ENCODE assay signal across 8 cellular contexts in the genomic region with DNA sequence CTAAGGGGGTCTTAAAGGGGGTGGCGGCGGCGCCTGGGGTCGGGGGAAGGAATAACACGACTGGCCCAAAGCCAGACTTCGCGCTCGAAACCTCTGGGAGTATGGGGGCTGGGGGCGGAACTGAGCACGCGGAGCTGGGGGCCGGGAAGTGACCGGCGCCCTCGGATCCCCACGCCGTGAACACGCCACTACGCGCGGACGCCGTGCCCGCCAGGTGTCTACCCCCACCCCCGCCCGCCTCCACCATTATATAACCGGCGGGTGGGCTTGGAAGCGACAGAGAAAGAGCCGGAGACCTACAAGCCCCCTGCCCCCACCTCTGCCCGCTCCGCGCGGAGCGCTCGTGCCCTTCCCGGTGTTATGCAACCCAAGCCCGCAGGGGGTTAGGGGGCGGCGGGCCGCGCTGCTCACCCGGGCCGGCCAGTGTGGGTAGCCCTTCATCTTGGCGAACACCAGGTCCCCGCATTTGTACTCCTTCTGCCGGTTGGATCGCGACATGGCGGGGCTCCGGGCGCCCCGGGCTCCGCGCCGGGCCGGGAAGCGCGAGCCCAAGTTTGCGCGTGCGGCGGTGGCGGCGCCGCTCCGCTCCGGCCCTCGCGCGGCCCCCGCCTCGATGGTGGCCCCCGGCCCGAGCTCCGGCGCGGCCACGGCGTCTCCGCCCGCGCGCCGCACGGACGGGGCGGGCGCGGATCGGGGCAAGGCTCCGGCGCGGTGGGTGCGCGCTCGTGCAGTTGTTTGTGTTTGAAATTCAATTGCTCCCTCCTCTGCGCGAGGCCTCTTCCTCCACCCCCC. TPM values are rescaled to one million over a fixed set of nuclear protein-coding genes. Genes with fewer than 3 reads are reported as not detected.
DNase-seq lines count a peak whose midpoint lies in the region; ATAC-seq and TF ChIP-seq lines count a peak whose summit lies in the region.

Gene HDGF (minus strand): TSS at position 744 of the 792 bp plus-strand sequence. CDS start 246 bp downstream, at position 498.

- H3K27me3 Mint-ChIP-seq in Calu3 (ENCODE audit: unreplicated experiment) (no peaks in the 10 kb centered on the region), naive B cell (no peaks in the 10 kb centered on the region)
- H3K27me3 Mint-ChIP-seq in activated CD8-positive, alpha-beta T cell treated with anti-CD3 and anti-CD28 coated beads for 36 hours = no peaks in the 10 kb centered on the region

- H3K4me3 ChIP-seq in esophagus muscularis mucosa (peak within 1 kb of the TSS; percentile 87 to 100 (median 93)), urinary bladder (ENCODE audit: low read depth, low read length) (peak within 1 kb of the TSS; percentile 92)

- TF ChIP-seq RAD21 in Ishikawa (IDR thresholded peaks at IDR 0.05; ENCODE audit: low read depth) = no peak

- CTCF ChIA-PET in Calu3 (lab: Charles Lee) = interaction anchor here (0.6 to 2.0 kb wide), 7 partner anchors 10 to 529 kb away, joined by 3 to 17 read pairs (median 5); partner anchors contain the start of genes ISG20L2 and MRPL24
- CTCF ChIA-PET in activated CD8-positive, alpha-beta T cell treated with anti-CD3 and anti-CD28 coated beads for 36 hours (lab: Charles Lee) = interaction anchor here (1.2 to 6.6 kb wide), 4 partner anchors 21 to 62 kb away, joined by 3 to 80 read pairs (median 7); partner anchors contain the start of genes ISG20L2 and METTL25B

- H3K36me3 Mint-ChIP-seq in Calu3 (ENCODE audit: insufficient read depth, unreplicated experiment) (peaks cover 69% of the 10 kb centered on the region), naive B cell (no peaks in the 10 kb centered on the region)
- peaks cover 31% of the 10 kb centered on the region for H3K36me3 Mint-ChIP-seq in activated CD8-positive, alpha-beta T cell treated with anti-CD3 and anti-CD28 coated beads for 36 hours (ENCODE audit: low read depth)

- H3K27me3 ChIP-seq in esophagus muscularis mucosa = no peaks in the 10 kb centered on the region

- POLR2A ChIA-PET in activated CD8-positive, alpha-beta T cell treated with anti-CD3 and anti-CD28 coated beads for 36 hours (lab: Charles Lee) = interaction anchor here (0.6 to 4.7 kb wide), 10 partner anchors 9 to 386 kb away, joined by 3 to 60 read pairs (median 6); partner anchors contain the start of genes ISG20L2, METTL25B, MRPL24 and PRCC

- H3K27ac Mint-ChIP-seq in Calu3 (ENCODE audit: unreplicated experiment) (peak within 1 kb of the TSS; percentile 93), naive B cell (peak within 1 kb of the TSS; percentile 89 to 98 (median 94))
- peak within 1 kb of the TSS; percentile 98 for H3K27ac Mint-ChIP-seq in activated CD8-positive, alpha-beta T cell treated with anti-CD3 and anti-CD28 coated beads for 36 hours

- H3K4me1 Mint-ChIP-seq in Calu3 (ENCODE audit: low read depth, unreplicated experiment) (peaks cover 38% of the 10 kb centered on the region), naive B cell (peaks cover 55 to 69% (median 55%) of the 10 kb centered on the region in 3 donors)
- H3K4me1 Mint-ChIP-seq in activated CD8-positive, alpha-beta T cell treated with anti-CD3 and anti-CD28 coated beads for 36 hours (ENCODE audit: low read depth) = peaks cover 35% of the 10 kb centered on the region

- ATAC-seq in GM21423 (IDR thresholded peaks at IDR 0.05; ENCODE audit: unreplicated experiment) (peak; percentile 10), naive B cell (ENCODE audit: low read depth in 2 of 2) (peak; percentile 41 to 48)
- peak; percentile 7 for ATAC-seq in activated CD8-positive, alpha-beta T cell treated with anti-CD3 and anti-CD28 coated beads for 36 hours

- peaks cover 44 to 57% (median 56%) of the 10 kb centered on the region in 4 donors for H3K4me1 ChIP-seq in esophagus muscularis mucosa
- no peaks in the 10 kb centered on the region for H3K4me1 ChIP-seq in urinary bladder (ENCODE audit: insufficient read depth)

- H3K36me3 ChIP-seq in esophagus muscularis mucosa = no peaks in the 10 kb centered on the region
- H3K36me3 ChIP-seq in urinary bladder (ENCODE audit: insufficient read depth) = no peaks in the 10 kb centered on the region

- H3K27ac ChIP-seq in esophagus muscularis mucosa (replicated peaks in 1 of 4) = peak within 1 kb of the TSS; percentile 93 to 99 (median 98)
- peak within 1 kb of the TSS; percentile 97 for H3K27ac ChIP-seq in urinary bladder (ENCODE audit: low read depth)

- no peak for TF ChIP-seq EP300 in Ishikawa (IDR thresholded peaks at IDR 0.05; ENCODE audit: borderline replicate concordance)
- no peak for TF ChIP-seq EP300 in esophagus muscularis mucosa (IDR thresholded peaks at IDR 0.05)

- no TSS peak for BruUV-seq in Calu3 (replicated peaks; lab: Mats Ljungman, UMichigan)

- WGBS in esophagus muscularis mucosa = 0% methylated on average over 20 of the region's 99 CpGs
- under 1% methylated on average over 99 of the region's 99 CpGs for WGBS in urinary bladder

- intact Hi-C loops in Calu3 (cut with micrococcal nuclease; ENCODE audit: unreplicated experiment) = no loop called here
- intact Hi-C loops in activated CD8-positive, alpha-beta T cell treated with anti-CD3 and anti-CD28 coated beads for 36 hours (cut with micrococcal nuclease) = loop anchor here (10.0 kb wide), 1 partner anchor 246 kb away; the partner anchor contains the start of gene MEF2D
- intact Hi-C loops in esophagus muscularis mucosa (cut with DNase I) = no loop called here

- no peaks in the 10 kb centered on the region for H3K9me3 Mint-ChIP-seq in Calu3 (ENCODE audit: low read depth, unreplicated experiment)
- no peaks in the 10 kb centered on the region for H3K9me3 Mint-ChIP-seq in activated CD8-positive, alpha-beta T cell treated with anti-CD3 and anti-CD28 coated beads for 36 hours
- no peaks in the 10 kb centered on the region for H3K9me3 Mint-ChIP-seq in naive B cell

- no peak for TF ChIP-seq POLR2A in esophagus muscularis mucosa (IDR thresholded peaks at IDR 0.05; ENCODE audit: low read depth)

- H3K4me3 Mint-ChIP-seq in Calu3 (ENCODE audit: low read depth, unreplicated experiment) (peak within 1 kb of the TSS; percentile 67), naive B cell (peak within 1 kb of the TSS; percentile 80 to 96 (median 91))
- H3K4me3 Mint-ChIP-seq in activated CD8-positive, alpha-beta T cell treated with anti-CD3 and anti-CD28 coated beads for 36 hours = peak within 1 kb of the TSS; percentile 92

- DNase-seq in Calu3 (peak; percentile 71), esophagus muscularis mucosa (ENCODE audit: extremely low spot score) (peak; percentile 93), naive B cell (peak; percentile 53), NCI-H1436 (lab: John Stamatoyannopoulos, UW) (no peak)
- peak; percentile 57 for DNase-seq in activated CD8-positive, alpha-beta T cell treated with anti-CD3 and anti-CD28 coated beads for 36 hours

- TF ChIP-seq CTCF in Calu3 (IDR thresholded peaks at IDR 0.05; ENCODE audit: unreplicated experiment) (peak; percentile 12), esophagus muscularis mucosa (IDR thresholded peaks at IDR 0.05) (peak in 2 of 3 experiments; percentile 9 to 30)
- no peak for TF ChIP-seq CTCF in activated CD8-positive, alpha-beta T cell treated with anti-CD3 and anti-CD28 coated beads for 36 hours (IDR thresholded peaks at IDR 0.05)

- no peaks in the 10 kb centered on the region for H3K9me3 ChIP-seq in esophagus muscularis mucosa

TF ChIP-seq in Ishikawa, 13 proteins besides CTCF, POLR2A, EP300 and RAD21 (continues in another document):
- no peak for TF ChIP-seq TCF12 (IDR thresholded peaks at IDR 0.05; ENCODE audit: low read depth)
- no peak for TF ChIP-seq EGR1 (IDR thresholded peaks at IDR 0.05)
- no peak for TF ChIP-seq CREB1 (IDR thresholded peaks at IDR 0.05; ENCODE audit: low read depth)
- TF ChIP-seq YY1 (IDR thresholded peaks at IDR 0.05; ENCODE audit: low read depth) = no peak
- peak; percentile 90 for TF ChIP-seq FOXM1 (IDR thresholded peaks at IDR 0.05; ENCODE audit: borderline replicate concordance, low read depth)
- TF ChIP-seq, protein P1, sequence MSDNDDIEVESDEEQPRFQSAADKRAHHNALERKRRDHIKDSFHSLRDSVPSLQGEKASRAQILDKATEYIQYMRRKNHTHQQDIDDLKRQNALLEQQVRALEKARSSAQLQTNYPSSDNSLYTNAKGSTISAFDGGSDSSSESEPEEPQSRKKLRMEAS (IDR thresholded peaks at IDR 0.05) = no peak; the same call in 1 of the 2 replicates
- TF ChIP-seq CEBPB (IDR thresholded peaks at IDR 0.05) = peak; percentile 91
- TF ChIP-seq ZBTB7A (IDR thresholded peaks at IDR 0.05; ENCODE audit: low read depth) = peak; percentile 34; the same call in 1 of the 2 replicates
- no peak for TF ChIP-seq TEAD4 (IDR thresholded peaks at IDR 0.05)
- no peak for TF ChIP-seq USF1 (IDR thresholded peaks at IDR 0.05)
- no peak; the same call in 1 of the 2 replicates for TF ChIP-seq TAF1 (IDR thresholded peaks at IDR 0.05; ENCODE audit: low read depth)

RNA-seq across cellular contexts. Expression of gene HDGF, which starts in this region (rescaled TPM):
- 437 and 470 TPM in 2 replicates for total RNA-seq in Calu3 (2022)
- 100 to 1,000 TPM; 232 to 235 TPM for total RNA-seq in activated CD8-positive, alpha-beta T cell treated with anti-CD3 and anti-CD28 coated beads for 36 hours
- total RNA-seq in esophagus muscularis mucosa = 100 to 1,000 TPM; 124 to 239 (median 167) TPM
- polyA plus RNA-seq in naive B cell (ENCODE audit: low read depth in 6 of 6) = 10 to 100 TPM; 19.6 to 33.8 (median 26.3) TPM
- total RNA-seq in urinary bladder = 74.8 TPM
- 113 TPM for polyA plus RNA-seq in urinary bladder
